Comparison of ENCODE assay signal across 8 cellular contexts in the genomic region with DNA sequence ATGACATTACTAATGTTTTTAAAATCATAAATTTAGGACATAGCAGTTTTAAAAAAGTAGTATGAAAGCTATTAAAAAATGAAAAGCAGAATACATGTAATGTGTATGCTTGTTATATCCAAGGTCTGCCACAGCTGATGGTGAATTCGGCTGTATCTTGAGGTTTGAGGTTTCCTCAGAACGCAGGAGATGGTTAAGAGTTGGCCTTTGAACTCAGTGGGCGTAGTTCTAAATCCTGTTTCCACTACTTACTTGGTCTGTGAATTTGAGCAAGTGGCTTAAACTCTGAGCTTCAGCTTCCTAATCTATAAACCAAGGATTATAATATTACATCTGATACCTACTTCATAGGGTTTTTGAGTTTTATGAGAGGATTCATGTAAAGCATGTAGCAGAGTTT.
A peak's percentile ranks its signal among the peaks of the same experiment; 100 is the strongest.
DNase-seq lines count a peak whose midpoint lies in the region; ATAC-seq, FAIRE-seq and TF ChIP-seq lines count a peak whose summit lies in the region.

No MANE protein-coding gene starts in this region.

- FAIRE-seq in GM12892 (lab: Jason Lieb, UNC) = peak; percentile 75

- no peak overlapping the region for H3K27ac Mint-ChIP-seq in activated naive CD8-positive, alpha-beta T cell

- H3K9me3 Mint-ChIP-seq in activated naive CD8-positive, alpha-beta T cell (ENCODE audit: low read depth) = no peaks in the 10 kb centered on the region

- H3K27ac ChIP-seq in aorta (ENCODE audit: low read depth in 1 of 2, low read length in 2 of 2) = no peak overlapping the region

- ATAC-seq in GM21390 (IDR thresholded peaks at IDR 0.05; ENCODE audit: unreplicated experiment) = peak; percentile 84
- peak; percentile 74 for ATAC-seq in HG03521 (IDR thresholded peaks at IDR 0.05; ENCODE audit: unreplicated experiment)
- no peak for ATAC-seq in aorta (ENCODE audit: low FRiP score)

- intact Hi-C loops in aorta (cut with DNase I) = no loop called here

- H3K4me1 ChIP-seq in aorta (ENCODE audit: control insufficient read depth in 1 of 2, insufficient read depth in 2 of 2, low read length in 2 of 2) = no peaks in the 10 kb centered on the region

- H3K4me1 Mint-ChIP-seq in activated naive CD8-positive, alpha-beta T cell (ENCODE audit: low read depth) = peaks cover 60% of the 10 kb centered on the region

- H3K27me3 Mint-ChIP-seq in activated naive CD8-positive, alpha-beta T cell = no peaks in the 10 kb centered on the region

- H3K4me3 ChIP-seq in aorta (ENCODE audit: low read length in 2 of 2) = no peak overlapping the region

- H3K9me3 ChIP-seq in aorta (ENCODE audit: control insufficient read depth, low read length) = no peaks in the 10 kb centered on the region

- H3K4me3 Mint-ChIP-seq in activated naive CD8-positive, alpha-beta T cell = peak overlapping the region; percentile 52

- H3K36me3 Mint-ChIP-seq in activated naive CD8-positive, alpha-beta T cell = peaks cover 10% of the 10 kb centered on the region

- DNase-seq in GM12892 (ENCODE audit: insufficient read length) = no peak
- no peak for DNase-seq in aorta
- no peak for DNase-seq in globus pallidus (ENCODE audit: low spot score)
- no peak for DNase-seq in KG1 (lab: John Stamatoyannopoulos, UW)
- no peak for DNase-seq in NCI-H2081 treated with DMSO at 0.1 percent for 48 hours (lab: John Stamatoyannopoulos, UW)

- 83 to 87% methylated on average over 3 of the region's 3 CpGs for WGBS in aorta, 2 donors

- H3K36me3 ChIP-seq in aorta (ENCODE audit: control insufficient read depth in 1 of 2, insufficient read depth in 2 of 2, low read length in 1 of 2) = no peaks in the 10 kb centered on the region

- no peak for TF ChIP-seq POLR2A in GM12892 (IDR thresholded peaks at IDR 0.05; ENCODE audit: low read depth, low read length)

- no peaks in the 10 kb centered on the region for H3K27me3 ChIP-seq in aorta (ENCODE audit: control insufficient read depth in 1 of 2, insufficient read depth in 2 of 2, low read length in 1 of 2)
